Comparison of ENCODE assay signal across 24 cellular contexts in genomic region chr1:58391514-58391913, GRCh38.
"Had no signal": no experiment of that assay in that cellular context is flagged by ENCODE, and none has a peak within 500 bp of the region (broad histone marks: within the 10 kb centered on the region; RNA-seq: fewer than 3 reads in every experiment).

No MANE protein-coding gene starts in this region.

- H3K4me3 ChIP-seq: body of pancreas, cardiac muscle cell, colonic mucosa, gastrocnemius medialis, left ventricle myocardium inferior, lung, skin epidermis, testis, vagina had no signal

- ATAC-seq: body of pancreas, gastrocnemius medialis, sciatic nerve had no signal

- H3K36me3 ChIP-seq: cardiac muscle cell, colonic mucosa, gastrocnemius medialis, left ventricle myocardium inferior, vagina had no signal

- H3K27ac ChIP-seq: body of pancreas, cardiac muscle cell, colonic mucosa, gastrocnemius medialis, skin epidermis, testis, vagina had no signal

- DNase-seq: activated CD4-positive, CD25-positive, alpha-beta regulatory T cell; activated CD8-positive, alpha-beta memory T cell treated with anti-CD3 and anti-CD28 coated beads, Interleukin-2, amount 10 ng/mL, durations not matched to agents 7 days and 5 days; activated naive CD4-positive, alpha-beta T cell treated with Interleukin-2 at 50 U/mL for 16 hours; body of pancreas; cerebellar nuclear complex; colonic mucosa; effector CD8-positive, alpha-beta T cell; gastrocnemius medialis; mesendoderm; stimulated activated CD4-positive, alpha-beta T cell treated with anti-CD3 and anti-CD28 coated beads, Interleukin-12 subunit alpha, Interleukin-12 subunit beta, amount 100 ng/mL, for 4 hours; stimulated activated CD4-positive, alpha-beta T cell treated with anti-CD3 and anti-CD28 coated beads, Interleukin-4, amount 100 ng/mL, for 4 hours; testis; trophoblast cell had no signal

- H3K9me3 Mint-ChIP-seq: natural killer cell treated with Interleukin-12 subunit alpha and Interleukin-12 subunit beta and Interleukin-15 and Interleukin-18, amount 100 ng/mL, for 72 hours; stimulated activated naive B cell treated with anti-CD40 and anti-IgM and Interleukin-4, amounts not matched to agents 10 μg/mL and 1 μg/mL and 100 μg/mL, for 72 hours had no signal

- H3K27me3 ChIP-seq: body of pancreas, cardiac muscle cell, colonic mucosa, gastrocnemius medialis, testis, vagina had no signal

- H3K36me3 Mint-ChIP-seq: activated CD8-positive, alpha-beta memory T cell treated with anti-CD3 and anti-CD28 coated beads, Interleukin-2, amount 10 ng/mL, durations not matched to agents 7 days and 5 days; natural killer cell treated with Interleukin-12 subunit alpha and Interleukin-12 subunit beta and Interleukin-15 and Interleukin-18, amount 100 ng/mL, for 72 hours had no signal

- H3K4me1 ChIP-seq: body of pancreas, colonic mucosa, testis had no signal

- H3K27ac Mint-ChIP-seq: activated CD4-positive, alpha-beta T cell treated with anti-CD3 and anti-CD28 coated beads for 36 hours; activated CD8-positive, alpha-beta memory T cell treated with anti-CD3 and anti-CD28 coated beads, Interleukin-2, amount 10 ng/mL, durations not matched to agents 7 days and 5 days; activated CD8-positive, alpha-beta T cell treated with anti-CD3 and anti-CD28 coated beads, Interleukin-2, amount 10 ng/mL, durations not matched to agents 7 days and 5 days; activated naive CD8-positive, alpha-beta T cell; natural killer cell treated with Interleukin-12 subunit alpha and Interleukin-12 subunit beta and Interleukin-15 and Interleukin-18, amount 100 ng/mL, for 72 hours; stimulated activated naive B cell treated with anti-CD40 and anti-IgM and Interleukin-4, amounts not matched to agents 10 μg/mL and 1 μg/mL and 100 μg/mL, for 72 hours had no signal

- H3K4me1 Mint-ChIP-seq: activated CD4-positive, alpha-beta T cell treated with anti-CD3 and anti-CD28 coated beads for 36 hours; activated CD8-positive, alpha-beta memory T cell treated with anti-CD3 and anti-CD28 coated beads, Interleukin-2, amount 10 ng/mL, durations not matched to agents 7 days and 5 days had no signal

- H3K9me3 ChIP-seq: body of pancreas, colonic mucosa, gastrocnemius medialis, left ventricle myocardium inferior, testis, vagina had no signal

- H3K27me3 Mint-ChIP-seq: activated CD4-positive, alpha-beta T cell treated with anti-CD3 and anti-CD28 coated beads for 36 hours; activated CD8-positive, alpha-beta memory T cell treated with anti-CD3 and anti-CD28 coated beads, Interleukin-2, amount 10 ng/mL, durations not matched to agents 7 days and 5 days; activated naive CD8-positive, alpha-beta T cell; stimulated activated naive B cell treated with anti-CD40 and anti-IgM and Interleukin-4, amounts not matched to agents 10 μg/mL and 1 μg/mL and 100 μg/mL, for 72 hours had no signal

- H3K4me3 Mint-ChIP-seq: activated CD4-positive, alpha-beta T cell treated with anti-CD3 and anti-CD28 coated beads for 36 hours; activated CD8-positive, alpha-beta memory T cell treated with anti-CD3 and anti-CD28 coated beads, Interleukin-2, amount 10 ng/mL, durations not matched to agents 7 days and 5 days; activated CD8-positive, alpha-beta T cell treated with anti-CD3 and anti-CD28 coated beads, Interleukin-2, amount 10 ng/mL, durations not matched to agents 7 days and 5 days; activated naive CD8-positive, alpha-beta T cell; natural killer cell treated with Interleukin-12 subunit alpha and Interleukin-12 subunit beta and Interleukin-15 and Interleukin-18, amount 100 ng/mL, for 72 hours; stimulated activated naive B cell treated with anti-CD40 and anti-IgM and Interleukin-4, amounts not matched to agents 10 μg/mL and 1 μg/mL and 100 μg/mL, for 72 hours had no signal
